18 cellular contexts compared by ENCODE assay signal in genomic region chr10:7119325-7120015, GRCh38.
DNase-seq lines count a peak whose midpoint lies in the region; ATAC-seq, FAIRE-seq and TF ChIP-seq lines count a peak whose summit lies in the region.
"Had no signal": no experiment of that assay in that cellular context is flagged by ENCODE, and none has a peak within 500 bp of the region (broad histone marks: within the 10 kb centered on the region; RNA-seq: fewer than 3 reads in every experiment).

No MANE protein-coding gene starts in this region.

- H2AFZ ChIP-seq in PC-9: no peak overlapping the region

- POLR2A ChIA-PET in RWPE1 (lab: Yijun Ruan, JAX; ENCODE audit: low non-redundant PET) (no interaction called here), T-cell (lab: Charles Lee) (no interaction called here), PC-9 (lab: Charles Lee; ENCODE audit: unreplicated experiment) (no interaction called here)
- POLR2A ChIA-PET in naive thymus-derived CD8-positive, alpha-beta T cell (lab: Charles Lee): interaction anchor here (0.6 kb wide), 1 partner anchor 548 kb away, joined by 3 read pairs; no protein-coding TSS in a partner anchor

- FAIRE-seq in bronchial epithelial cell (lab: Jason Lieb, UNC): no peak

- no peaks in the 10 kb centered on the region for H4K20me1 ChIP-seq in PC-9 (ENCODE audit: insufficient read depth)

- H3K4me2 ChIP-seq in PC-9: no peak overlapping the region

- H3K9me2 ChIP-seq in PC-9 (ENCODE audit: insufficient read depth): no peaks in the 10 kb centered on the region

- H3K27me3 ChIP-seq in bronchial epithelial cell (ENCODE audit: control insufficient read depth, insufficient read depth, low read length): no peaks in the 10 kb centered on the region
- H3K27me3 ChIP-seq in PC-9 (ENCODE audit: insufficient read depth, low read depth): peaks cover 10% of the 10 kb centered on the region; the same call in 1 of the 2 replicates

- H3K79me2 ChIP-seq in PC-9 (ENCODE audit: low read depth): no peaks in the 10 kb centered on the region

- H3F3A ChIP-seq in PC-9 (ENCODE audit: insufficient read depth, low read depth): no peaks in the 10 kb centered on the region

- H3K36me3 Mint-ChIP-seq in naive thymus-derived CD8-positive, alpha-beta T cell: no peaks in the 10 kb centered on the region
- no peaks in the 10 kb centered on the region for H3K36me3 Mint-ChIP-seq in T-cell
- H3K36me3 Mint-ChIP-seq: CD8-positive, alpha-beta memory T cell had no signal

- no peaks in the 10 kb centered on the region for H3K9me3 ChIP-seq in PC-9 (ENCODE audit: insufficient read depth, low read depth)

- CTCF ChIA-PET in RWPE1 (lab: Yijun Ruan, JAX): no interaction called here
- CTCF ChIA-PET in T-cell (lab: Charles Lee): interaction anchor here in 1 of 2 donors (0.9 kb wide), 1 partner anchor 199 kb away, joined by 3 read pairs; no protein-coding TSS in a partner anchor
- CTCF ChIA-PET in PC-9 (lab: Charles Lee): no interaction called here

- H3K4me3 ChIP-seq in bronchial epithelial cell (ENCODE audit: low read depth, low read length): no peak overlapping the region
- no peak overlapping the region for H3K4me3 ChIP-seq in PC-9

- no peaks in the 10 kb centered on the region for H3K4me1 ChIP-seq in PC-9 (replicated peaks; ENCODE audit: insufficient read depth)

- H3K4me1 Mint-ChIP-seq in naive thymus-derived CD8-positive, alpha-beta T cell: peaks cover 2 to 9% (median 7%) of the 10 kb centered on the region in 4 donors
- peaks cover 6 to 10% (median 9%) of the 10 kb centered on the region in 3 donors for H3K4me1 Mint-ChIP-seq in T-cell

- TF ChIP-seq CTCF in RWPE1 (conservative IDR thresholded peaks at IDR 0.05; ENCODE audit: low read depth) (no peak), bronchial epithelial cell (IDR thresholded peaks at IDR 0.05; ENCODE audit: insufficient read depth, low read length, severe bottlenecking) (no peak), PC-9 (conservative IDR thresholded peaks at IDR 0.05) (no peak)

- H3K27ac ChIP-seq in RWPE1 (no peak overlapping the region), PC-9 (no peak overlapping the region)

- H3K4me3 Mint-ChIP-seq in naive thymus-derived CD8-positive, alpha-beta T cell: no peak overlapping the region
- H3K4me3 Mint-ChIP-seq in T-cell: no peak overlapping the region
- H3K4me3 Mint-ChIP-seq: B cell; CD8-positive, alpha-beta memory T cell; IgD-negative memory B cell had no signal

- intact Hi-C loops in PC-9 (cut with micrococcal nuclease; ENCODE audit: unreplicated experiment): no loop called here

- peak; percentile 34 for DNase-seq in HCEC 1CT
- DNase-seq in RWPE1 (ENCODE audit: low spot score): peak; percentile 12
- peak; percentile 17 for DNase-seq in bronchial epithelial cell (ENCODE audit: low read depth)
- no peak for DNase-seq in naive thymus-derived CD8-positive, alpha-beta T cell
- DNase-seq in T-cell: no peak
- DNase-seq in PC-9: no peak
- DNase-seq: ACHN; CD8-positive, alpha-beta memory T cell; DND-41; H7; NCI-H1105 treated with DMSO at 0.1 percent for 48 hours; NCI-H1930; NCI-H2171 treated with DMSO at 0.1 percent for 48 hours; NCI-H774; SHP77 treated with DMSO at 0.1 percent for 48 hours had no signal

- BruUV-seq in PC-9 (replicated peaks; lab: Mats Ljungman, UMichigan): no TSS peak

- peak overlapping the region in 6 of 10 donors; percentile 65 to 98 (median 97) for H3K27ac Mint-ChIP-seq in naive thymus-derived CD8-positive, alpha-beta T cell
- no peak overlapping the region for H3K27ac Mint-ChIP-seq in T-cell
- H3K27ac Mint-ChIP-seq: B cell, IgD-negative memory B cell had no signal

- no peaks in the 10 kb centered on the region for H3K9me3 Mint-ChIP-seq in naive thymus-derived CD8-positive, alpha-beta T cell
- no peaks in the 10 kb centered on the region for H3K9me3 Mint-ChIP-seq in T-cell
- H3K9me3 Mint-ChIP-seq: CD8-positive, alpha-beta memory T cell; IgD-negative memory B cell had no signal

- ATAC-seq in naive thymus-derived CD8-positive, alpha-beta T cell: no peak
- ATAC-seq in T-cell (replicated peaks in 1 of 4) (no peak), GM19463 (IDR thresholded peaks at IDR 0.05; ENCODE audit: unreplicated experiment) (no peak)

- H3K36me3 ChIP-seq in bronchial epithelial cell (ENCODE audit: control insufficient read depth, insufficient read depth, low read length) (no peaks in the 10 kb centered on the region), PC-9 (ENCODE audit: low read depth) (no peaks in the 10 kb centered on the region)

- peaks cover 0 to 4% (median under 1%) of the 10 kb centered on the region in 5 donors for H3K27me3 Mint-ChIP-seq in naive thymus-derived CD8-positive, alpha-beta T cell
- H3K27me3 Mint-ChIP-seq in T-cell: no peaks in the 10 kb centered on the region

Comparison
In these comparisons a context has a peak if more than half of its experiments do, and no peak if none do; other contexts are left out.
1. DNase-seq: peak in HCEC 1CT (single experiment), RWPE1 (single experiment) and bronchial epithelial cell (single experiment); none in naive thymus-derived CD8-positive, alpha-beta T cell (0 of 10), T-cell (0 of 34) and PC-9 (0 of 2).
2. H3K27ac Mint-ChIP-seq: peak in naive thymus-derived CD8-positive, alpha-beta T cell (6 of 10); none in T-cell (0 of 2).